Comparison of ENCODE assay signal across 8 cellular contexts in genomic region chr18:63949068-63949737, GRCh38. TPM values are rescaled to one million over a fixed set of nuclear protein-coding genes. Genes with fewer than 3 reads are reported as not detected.
DNase-seq lines count a peak whose midpoint lies in the region; ATAC-seq and TF ChIP-seq lines count a peak whose summit lies in the region.

Gene HMSD, plus strand, starts transcription at chr18:63949301. Its CDS starts 4,155 bp downstream, at chr18:63953456.

- peak; percentile 77 for DNase-seq in DMS153 (lab: John Stamatoyannopoulos, UW)
- DNase-seq in RPMI8226 = peak; percentile 64
- DNase-seq in ascending aorta (ENCODE audit: low spot score in 2 of 2) = peak in 1 of 2 donors; percentile 73
- DNase-seq in stimulated activated CD4-positive, alpha-beta T cell treated with anti-CD3 and anti-CD28 coated beads, Interleukin-12 subunit alpha, Interleukin-12 subunit beta, amount 100 ng/mL, for 24 hours (ENCODE audit: low read depth in 2 of 2) = peak; percentile 26 to 64
- DNase-seq in cerebellar nuclear complex (lab: John Stamatoyannopoulos, UW) = no peak

- no peak within 1 kb of the TSS for H3K27ac ChIP-seq in ascending aorta
- H3K27ac ChIP-seq in iPS-20b (ENCODE audit: low read length) = peak within 1 kb of the TSS; percentile 42

- H3K27me3 ChIP-seq in ascending aorta (no peaks in the 10 kb centered on the region), iPS-20b (ENCODE audit: insufficient read depth, low read length) (peaks cover 28% of the 10 kb centered on the region)

- peak within 1 kb of the TSS; percentile 77; the same call in 1 of the 2 replicates for H3K9ac ChIP-seq in iPS-20b (ENCODE audit: low read depth, low read length)

- TF ChIP-seq CTCF in ascending aorta (IDR thresholded peaks at IDR 0.05) = peak in 1 of 3 experiments; percentile 47

- peak; percentile 87 for ATAC-seq in GM19455 (IDR thresholded peaks at IDR 0.05; ENCODE audit: unreplicated experiment)
- ATAC-seq in HG03469 (IDR thresholded peaks at IDR 0.05; ENCODE audit: unreplicated experiment) = peak; percentile 78

- peak within 1 kb of the TSS; percentile 46 to 62 for H3K4me3 ChIP-seq in ascending aorta
- H3K4me3 ChIP-seq in iPS-20b (ENCODE audit: low read length) = peak within 1 kb of the TSS; percentile 81

- H3K36me3 ChIP-seq in ascending aorta (no peaks in the 10 kb centered on the region), iPS-20b (ENCODE audit: insufficient read depth, low read depth, low read length) (no peaks in the 10 kb centered on the region)

- no peaks in the 10 kb centered on the region for H3K4me1 ChIP-seq in ascending aorta
- peaks cover 7% of the 10 kb centered on the region; the same call in 1 of the 2 replicates for H3K4me1 ChIP-seq in iPS-20b (ENCODE audit: insufficient read depth, low read length)

- H3K9me3 ChIP-seq in ascending aorta (no peaks in the 10 kb centered on the region), iPS-20b (ENCODE audit: insufficient read depth, low read depth, low read length) (no peaks in the 10 kb centered on the region)

- intact Hi-C loops in ascending aorta (cut with DNase I) = no loop called here

RNA-seq across cellular contexts. Expression of gene HMSD, which starts in this region (rescaled TPM):
- total RNA-seq in ascending aorta = not detected

Comparison
In these comparisons a context has a peak if more than half of its experiments do, and no peak if none do; other contexts are left out.
1. DNase-seq: peak in DMS153 (single experiment), RPMI8226 (single experiment) and stimulated activated CD4-positive, alpha-beta T cell treated with anti-CD3 and anti-CD28 coated beads, Interleukin-12 subunit alpha, Interleukin-12 subunit beta, amount 100 ng/mL, for 24 hours (2 of 2); none in cerebellar nuclear complex (0 of 2).